Comparison of ENCODE assay signal across 17 cellular contexts in the genomic region with DNA sequence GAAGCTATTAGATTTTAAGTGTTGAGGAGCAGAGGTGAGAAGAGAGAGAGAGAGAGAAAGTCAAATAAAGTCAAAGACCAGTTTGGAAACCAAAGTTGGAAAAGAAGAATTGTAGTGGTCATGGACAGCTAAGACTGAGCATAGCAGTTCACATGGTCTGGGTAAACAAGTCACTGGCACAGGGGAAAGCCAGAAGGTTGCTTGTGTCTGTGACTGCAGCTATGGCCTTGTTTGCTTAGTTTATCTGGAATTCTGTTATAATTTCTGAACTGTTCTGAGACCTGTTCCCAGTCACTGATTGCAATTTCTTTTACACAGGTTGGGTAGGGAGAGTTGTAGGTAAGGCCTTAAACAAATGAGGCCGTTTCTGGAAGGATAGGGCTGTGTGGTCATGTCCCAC. TPM values are rescaled to one million over a fixed set of nuclear protein-coding genes. Genes with fewer than 3 reads are reported as not detected.
"Had no signal": no experiment of that assay in that cellular context is flagged by ENCODE, and none has a peak within 500 bp of the region (broad histone marks: within the 10 kb centered on the region; RNA-seq: fewer than 3 reads in every experiment).

No MANE protein-coding gene starts in this region.

- DNase-seq: activated CD4-positive, alpha-beta T cell treated with anti-CD3 and anti-CD28 coated beads for 4 hours; activated CD8-positive, alpha-beta T cell treated with anti-CD3 and anti-CD28 coated beads, Interleukin-2, amount 10 ng/mL, durations not matched to agents 7 days and 5 days; activated naive CD4-positive, alpha-beta T cell treated with anti-CD3 and anti-CD28 coated beads, Interleukin-2, amount 50 U/mL, for 16 hours; adrenal gland; cerebellar nuclear complex; dorsolateral prefrontal cortex; glutamatergic neuron; mesenchymal stem cell; naive thymus-derived CD4-positive, alpha-beta T cell; occipital lobe; stimulated activated CD4-positive, alpha-beta T cell treated with anti-CD3 and anti-CD28 coated beads, Interleukin-15, amount 100 ng/mL, for 24 hours; stimulated activated CD4-positive, alpha-beta T cell treated with anti-CD3 and anti-CD28 coated beads, Interleukin-4, amount 100 ng/mL, for 4 hours; stimulated activated naive CD8-positive, alpha-beta T cell treated with anti-CD3 and anti-CD28 coated beads, Interleukin-15, amount 100 ng/mL, for 72 hours; T-cell; T1000; WERI-Rb-1 had no signal

- H3K9me3 ChIP-seq: adrenal gland, esophagus muscularis mucosa had no signal

- H3K27me3 ChIP-seq: adrenal gland, dorsolateral prefrontal cortex, esophagus muscularis mucosa had no signal

- H3K4me1 ChIP-seq: adrenal gland had no signal

- H3K4me3 ChIP-seq: adrenal gland, dorsolateral prefrontal cortex, esophagus muscularis mucosa had no signal

- ATAC-seq: activated CD8-positive, alpha-beta T cell treated with anti-CD3 and anti-CD28 coated beads, Interleukin-2, amount 10 ng/mL, durations not matched to agents 7 days and 5 days; naive thymus-derived CD4-positive, alpha-beta T cell; stimulated activated naive CD8-positive, alpha-beta T cell treated with anti-CD3 and anti-CD28 coated beads, Interleukin-15, amount 100 ng/mL, for 72 hours; T-cell had no signal

- H3K27ac ChIP-seq: adrenal gland, esophagus muscularis mucosa, WERI-Rb-1 had no signal

RNA-seq across cellular contexts. Expression of a gene that starts 43.4 kb away (rescaled TPM):
- total RNA-seq: activated CD8-positive, alpha-beta T cell treated with anti-CD3 and anti-CD28 coated beads, Interleukin-2, amount 10 ng/mL, durations not matched to agents 7 days and 5 days had no signal
